In the genomic region with DNA sequence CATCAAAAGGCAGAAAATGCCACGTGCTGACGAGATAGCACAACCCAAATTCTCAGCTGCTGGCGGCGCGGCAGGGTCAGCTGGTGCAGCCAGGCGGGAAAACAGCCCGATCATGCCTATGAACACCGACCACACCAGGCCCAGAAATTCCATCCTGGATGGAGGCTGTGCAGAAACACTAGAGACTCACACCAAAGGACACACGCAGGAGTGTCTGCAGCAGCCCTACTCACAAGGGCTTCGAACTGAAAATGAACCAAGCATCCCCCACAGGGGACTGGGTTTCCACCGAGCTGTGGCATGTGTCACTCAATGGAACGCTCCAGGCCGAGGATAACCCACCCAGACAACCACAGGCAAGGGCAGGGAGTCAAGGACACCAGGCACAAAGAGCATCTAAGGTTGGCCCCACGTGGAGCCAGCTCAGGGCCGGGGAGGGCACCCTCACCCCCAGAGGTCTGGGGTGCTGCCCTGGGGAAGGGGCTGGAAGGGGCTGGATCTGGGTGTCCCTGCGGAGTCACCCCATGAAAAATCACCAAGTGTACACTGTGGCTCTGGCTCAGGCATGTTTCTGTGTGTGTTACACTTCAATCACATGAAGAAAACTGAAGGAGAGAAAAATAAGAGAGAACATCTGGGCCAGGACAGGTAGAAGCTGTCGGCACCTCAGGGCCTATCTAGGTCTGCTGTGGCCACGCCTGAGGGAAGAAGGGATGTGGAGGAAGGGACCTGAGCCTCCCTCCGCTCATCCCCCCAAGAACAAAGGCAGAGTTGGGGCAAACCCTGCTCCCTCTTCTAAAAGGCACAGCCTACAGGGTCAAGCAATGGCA, we compare ENCODE assay signal across 15 cellular contexts. TPM values are rescaled to one million over a fixed set of nuclear protein-coding genes. Genes with fewer than 3 reads are reported as not detected.
A peak's percentile ranks its signal among the peaks of the same experiment; 100 is the strongest.
DNase-seq lines count a peak whose midpoint lies in the region; TF ChIP-seq lines count a peak whose summit lies in the region.
"Had no signal": no experiment of that assay in that cellular context is flagged by ENCODE, and none has a peak within 500 bp of the region (broad histone marks: within the 10 kb centered on the region; RNA-seq: fewer than 3 reads in every experiment).

No MANE protein-coding gene starts in this region.

- H3K4me3 ChIP-seq in Caco-2 (ENCODE audit: low read depth, low read length): no peak overlapping the region
- H3K4me3 ChIP-seq: thyroid gland had no signal

- peaks cover 11% of the 10 kb centered on the region for H3K27me3 Mint-ChIP-seq in activated CD4-positive, alpha-beta T cell treated with anti-CD3 and anti-CD28 coated beads, Interleukin-2, amount 10 ng/mL, durations not matched to agents 7 days and 5 days
- peaks cover 19% of the 10 kb centered on the region for H3K27me3 Mint-ChIP-seq in activated naive CD4-positive, alpha-beta T cell treated with anti-CD3 and anti-CD28 coated beads for 36 hours (ENCODE audit: low read depth)
- H3K27me3 Mint-ChIP-seq in immature natural killer cell (ENCODE audit: low read depth in 3 of 3) (peaks cover under 1 to 6% (median 4%) of the 10 kb centered on the region in 3 donors), Caco-2 (ENCODE audit: insufficient read depth, unreplicated experiment) (peaks cover 22% of the 10 kb centered on the region)

- H3K27me3 ChIP-seq in Caco-2 (replicated peaks; ENCODE audit: control insufficient read depth, insufficient read depth, low read length): peaks cover 4% of the 10 kb centered on the region; the same call in 1 of the 2 replicates
- H3K27me3 ChIP-seq: thyroid gland had no signal

- no peaks in the 10 kb centered on the region for H3K9me3 Mint-ChIP-seq in activated CD4-positive, alpha-beta T cell treated with anti-CD3 and anti-CD28 coated beads, Interleukin-2, amount 10 ng/mL, durations not matched to agents 7 days and 5 days
- H3K9me3 Mint-ChIP-seq in activated naive CD4-positive, alpha-beta T cell treated with anti-CD3 and anti-CD28 coated beads for 36 hours: no peaks in the 10 kb centered on the region
- H3K9me3 Mint-ChIP-seq in immature natural killer cell (no peaks in the 10 kb centered on the region), Caco-2 (ENCODE audit: unreplicated experiment) (no peaks in the 10 kb centered on the region)
- H3K9me3 Mint-ChIP-seq: CD8-positive, alpha-beta T cell had no signal

- no TSS peak for BruUV-seq in Caco-2 (replicated peaks; lab: Mats Ljungman, UMichigan)

- no peak overlapping the region for H3K27ac Mint-ChIP-seq in activated CD4-positive, alpha-beta T cell treated with anti-CD3 and anti-CD28 coated beads, Interleukin-2, amount 10 ng/mL, durations not matched to agents 7 days and 5 days
- H3K27ac Mint-ChIP-seq in activated naive CD4-positive, alpha-beta T cell treated with anti-CD3 and anti-CD28 coated beads for 36 hours: no peak overlapping the region
- H3K27ac Mint-ChIP-seq in immature natural killer cell (peak overlapping the region in 4 of 6 donors; percentile 14 to 80 (median 47)), Caco-2 (ENCODE audit: unreplicated experiment) (no peak overlapping the region)
- H3K27ac Mint-ChIP-seq: CD8-positive, alpha-beta T cell; progenitor cell of endocrine pancreas had no signal

- intact Hi-C loops in activated naive CD4-positive, alpha-beta T cell treated with anti-CD3 and anti-CD28 coated beads for 36 hours (cut with micrococcal nuclease): no loop called here
- intact Hi-C loops in Caco-2 (cut with micrococcal nuclease; ENCODE audit: unreplicated experiment): no loop called here

- no peaks in the 10 kb centered on the region for H3K36me3 Mint-ChIP-seq in activated CD4-positive, alpha-beta T cell treated with anti-CD3 and anti-CD28 coated beads, Interleukin-2, amount 10 ng/mL, durations not matched to agents 7 days and 5 days (ENCODE audit: low read depth)
- H3K36me3 Mint-ChIP-seq in activated naive CD4-positive, alpha-beta T cell treated with anti-CD3 and anti-CD28 coated beads for 36 hours (ENCODE audit: low read depth): no peaks in the 10 kb centered on the region
- H3K36me3 Mint-ChIP-seq in immature natural killer cell: no peaks in the 10 kb centered on the region
- no peaks in the 10 kb centered on the region for H3K36me3 Mint-ChIP-seq in Caco-2 (ENCODE audit: insufficient read depth, unreplicated experiment)
- H3K36me3 Mint-ChIP-seq: CD8-positive, alpha-beta T cell had no signal

- H3K4me1 Mint-ChIP-seq in activated CD4-positive, alpha-beta T cell treated with anti-CD3 and anti-CD28 coated beads, Interleukin-2, amount 10 ng/mL, durations not matched to agents 7 days and 5 days: peaks cover 28% of the 10 kb centered on the region
- H3K4me1 Mint-ChIP-seq in activated naive CD4-positive, alpha-beta T cell treated with anti-CD3 and anti-CD28 coated beads for 36 hours (ENCODE audit: low read depth): peaks cover 6% of the 10 kb centered on the region
- peaks cover 32 to 35% of the 10 kb centered on the region in 2 donors for H3K4me1 Mint-ChIP-seq in immature natural killer cell
- no peaks in the 10 kb centered on the region for H3K4me1 Mint-ChIP-seq in Caco-2 (ENCODE audit: low read depth, unreplicated experiment)

- no peaks in the 10 kb centered on the region for H3K36me3 ChIP-seq in Caco-2 (ENCODE audit: control insufficient read depth, insufficient read depth, low read length)
- H3K36me3 ChIP-seq: thyroid gland had no signal

- TF ChIP-seq CTCF in Caco-2 (IDR thresholded peaks at IDR 0.05; ENCODE audit: insufficient read depth in 1 of 2, low read depth in 1 of 2, low read length in 1 of 2, severe bottlenecking in 1 of 2, unreplicated experiment in 1 of 2): no peak

- H3K4me1 ChIP-seq in Caco-2: peaks cover 12% of the 10 kb centered on the region; the same call in 1 of the 2 replicates

- no peak overlapping the region for H3K4me3 Mint-ChIP-seq in activated CD4-positive, alpha-beta T cell treated with anti-CD3 and anti-CD28 coated beads, Interleukin-2, amount 10 ng/mL, durations not matched to agents 7 days and 5 days
- no peak overlapping the region for H3K4me3 Mint-ChIP-seq in activated naive CD4-positive, alpha-beta T cell treated with anti-CD3 and anti-CD28 coated beads for 36 hours
- H3K4me3 Mint-ChIP-seq in immature natural killer cell: no peak overlapping the region
- no peak overlapping the region for H3K4me3 Mint-ChIP-seq in Caco-2 (ENCODE audit: unreplicated experiment)
- H3K4me3 Mint-ChIP-seq: CD8-positive, alpha-beta T cell had no signal

- CTCF ChIA-PET in activated CD4-positive, alpha-beta T cell treated with anti-CD3 and anti-CD28 coated beads, Interleukin-2, amount 10 ng/mL, durations not matched to agents 7 days and 5 days (lab: Charles Lee): interaction anchor here (0.9 to 1.0 kb wide), 2 partner anchors 30 to 32 kb away, joined by 3 read pairs; no protein-coding TSS in a partner anchor
- CTCF ChIA-PET in activated naive CD4-positive, alpha-beta T cell treated with anti-CD3 and anti-CD28 coated beads for 36 hours (lab: Charles Lee): no interaction called here
- CTCF ChIA-PET in Caco-2 (lab: Charles Lee): interaction anchor here (0.6 kb wide), 1 partner anchor 215 kb away, joined by 14 read pairs; no protein-coding TSS in a partner anchor

- no peaks in the 10 kb centered on the region for H3K9me3 ChIP-seq in Caco-2
- H3K9me3 ChIP-seq: thyroid gland had no signal

- DNase-seq in activated CD4-positive, alpha-beta T cell treated with anti-CD3 and anti-CD28 coated beads for 48 hours: peak; percentile 1
- DNase-seq in activated CD4-positive, alpha-beta T cell treated with anti-CD3 and anti-CD28 coated beads, Interleukin-2, amount 10 ng/mL, durations not matched to agents 7 days and 5 days: no peak
- DNase-seq in activated naive CD4-positive, alpha-beta T cell treated with anti-CD3 and anti-CD28 coated beads for 36 hours: peak; percentile 1
- DNase-seq in immature natural killer cell: no peak
- DNase-seq in stimulated activated CD8-positive, alpha-beta memory T cell treated with anti-CD3 and anti-CD28 coated beads, Interleukin-4, amount 100 ng/mL, for 48 hours: peak; percentile 19
- DNase-seq in COR-L47 (lab: John Stamatoyannopoulos, UW): no peak
- no peak for DNase-seq in stimulated activated CD4-positive, alpha-beta T cell treated with anti-CD3 and anti-CD28 coated beads, Interleukin-4, amount 100 ng/mL, for 24 hours
- DNase-seq in Caco-2: no peak
- DNase-seq: NCI-H2081 treated with DMSO at 0.1 percent for 48 hours, NCI-H774, thyroid gland had no signal

- POLR2A ChIA-PET in activated CD4-positive, alpha-beta T cell treated with anti-CD3 and anti-CD28 coated beads, Interleukin-2, amount 10 ng/mL, durations not matched to agents 7 days and 5 days (lab: Charles Lee): no interaction called here
- POLR2A ChIA-PET in Caco-2 (lab: Charles Lee): no interaction called here

RNA-seq across cellular contexts. Expression of gene RASGEF1A, which starts 33.0 kb away (rescaled TPM):
- total RNA-seq in activated CD4-positive, alpha-beta T cell treated with anti-CD3 and anti-CD28 coated beads, Interleukin-2, amount 10 ng/mL, durations not matched to agents 7 days and 5 days: 1 to 10 TPM; 1.6 to 2.3 TPM
- total RNA-seq in activated naive CD4-positive, alpha-beta T cell treated with anti-CD3 and anti-CD28 coated beads for 36 hours: not detected
- polyA plus RNA-seq in immature natural killer cell: 10 to 100 TPM in 1 of 3 donors, 1 to 10 TPM in 2; 4.4 to 11.6 (median 5.6) TPM
- 0.57 and 0.65 TPM in 2 replicates for total RNA-seq in Caco-2 (2022)
- total RNA-seq: M059J, RPMI7951 had no signal

Comparison
In these comparisons a context has a peak if more than half of its experiments do, and no peak if none do; other contexts are left out.
1. DNase-seq: peak in activated CD4-positive, alpha-beta T cell treated with anti-CD3 and anti-CD28 coated beads for 48 hours (single experiment), activated naive CD4-positive, alpha-beta T cell treated with anti-CD3 and anti-CD28 coated beads for 36 hours (single experiment) and stimulated activated CD8-positive, alpha-beta memory T cell treated with anti-CD3 and anti-CD28 coated beads, Interleukin-4, amount 100 ng/mL, for 48 hours (single experiment); none in activated CD4-positive, alpha-beta T cell treated with anti-CD3 and anti-CD28 coated beads, Interleukin-2, amount 10 ng/mL, durations not matched to agents 7 days and 5 days (single experiment), immature natural killer cell (0 of 3), COR-L47 (single experiment), stimulated activated CD4-positive, alpha-beta T cell treated with anti-CD3 and anti-CD28 coated beads, Interleukin-4, amount 100 ng/mL, for 24 hours (single experiment) and Caco-2 (0 of 2).
2. H3K27ac Mint-ChIP-seq: peak in immature natural killer cell (4 of 6); none in activated CD4-positive, alpha-beta T cell treated with anti-CD3 and anti-CD28 coated beads, Interleukin-2, amount 10 ng/mL, durations not matched to agents 7 days and 5 days (single experiment), activated naive CD4-positive, alpha-beta T cell treated with anti-CD3 and anti-CD28 coated beads for 36 hours (single experiment) and Caco-2 (single experiment).